Comparison of ENCODE assay signal across 8 cellular contexts in the genomic region with DNA sequence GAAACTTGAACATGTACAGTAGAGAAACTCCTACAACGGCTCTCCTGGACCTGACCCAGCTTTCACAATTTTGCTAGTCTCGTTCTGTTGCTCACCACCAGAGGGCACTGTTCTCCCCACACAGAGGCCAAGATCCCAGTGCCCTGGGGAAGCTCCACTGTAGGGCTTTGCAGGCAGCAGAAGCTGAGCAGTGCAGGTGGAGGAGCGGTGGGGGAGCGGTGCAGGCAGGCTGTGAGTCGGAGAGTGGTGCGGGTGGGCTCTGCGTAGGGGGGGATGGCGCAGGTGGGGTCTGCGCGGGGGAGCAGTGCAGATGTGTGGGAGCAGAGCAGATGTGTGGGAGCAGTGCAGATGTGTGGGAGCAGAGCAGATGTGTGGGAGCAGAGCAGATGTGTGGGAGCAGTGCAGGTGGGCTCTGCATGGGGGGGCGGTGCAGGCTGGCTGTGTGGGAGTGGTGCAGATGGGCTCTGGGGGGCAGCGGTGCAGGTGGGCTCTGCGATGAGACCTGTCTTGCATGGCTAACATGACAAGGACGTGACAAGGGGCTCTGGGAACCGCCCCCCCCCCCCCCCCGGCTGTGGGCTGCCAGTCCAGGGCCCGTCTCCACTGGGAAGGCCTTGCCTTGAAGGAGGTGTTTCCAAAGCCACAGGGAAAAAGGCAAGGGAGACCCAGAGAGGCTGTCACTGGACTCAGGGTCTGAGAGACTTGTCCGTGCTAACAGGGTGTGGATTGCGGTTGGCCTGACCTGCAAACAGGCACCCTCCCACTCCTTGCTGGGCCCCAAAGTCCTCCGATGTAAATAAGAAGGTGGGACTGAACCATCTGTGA. TPM values are rescaled to one million over a fixed set of nuclear protein-coding genes. Genes with fewer than 3 reads are reported as not detected.
DNase-seq lines count a peak whose midpoint lies in the region; ATAC-seq and TF ChIP-seq lines count a peak whose summit lies in the region.

No MANE protein-coding gene starts in this region.

- H3K9me3 Mint-ChIP-seq in activated CD4-positive, alpha-beta T cell treated with anti-CD3 and anti-CD28 coated beads, Interleukin-2, amount 10 ng/mL, durations not matched to agents 24 days and 14 days = no peaks in the 10 kb centered on the region

- peaks cover 45% of the 10 kb centered on the region for H3K27me3 Mint-ChIP-seq in activated CD4-positive, alpha-beta T cell treated with anti-CD3 and anti-CD28 coated beads, Interleukin-2, amount 10 ng/mL, durations not matched to agents 24 days and 14 days

- 37% methylated on average over 20 of the region's 20 CpGs for WGBS in liver

- intact Hi-C loops in activated CD4-positive, alpha-beta T cell treated with anti-CD3 and anti-CD28 coated beads, Interleukin-2, amount 10 ng/mL, durations not matched to agents 24 days and 14 days (cut with micrococcal nuclease) = loop anchor here (1.0 kb wide), 3 partner anchors 24 to 362 kb away; no protein-coding TSS in a partner anchor
- intact Hi-C loops in colonic mucosa (cut with DNase I) = loop anchor here (5.0 kb wide), 1 partner anchor 364 kb away; no protein-coding TSS in a partner anchor

- H3K4me1 ChIP-seq in colonic mucosa (no peaks in the 10 kb centered on the region), liver (ENCODE audit: control insufficient read depth in 4 of 4, insufficient read depth in 4 of 4, low read length in 3 of 4) (peaks cover 0 to 4% (median 2%) of the 10 kb centered on the region in 4 donors)

- peak overlapping the region; percentile 7 for H3K27ac Mint-ChIP-seq in activated CD4-positive, alpha-beta T cell treated with anti-CD3 and anti-CD28 coated beads, Interleukin-2, amount 10 ng/mL, durations not matched to agents 24 days and 14 days

- H3K27me3 ChIP-seq in colonic mucosa (peaks cover 1% of the 10 kb centered on the region), liver (ENCODE audit: control insufficient read depth in 4 of 4, insufficient read depth in 4 of 4, low read length in 3 of 4) (peaks cover 0 to 3% (median 0%) of the 10 kb centered on the region in 4 donors)

- TF ChIP-seq RAD21 in liver (IDR thresholded peaks at IDR 0.05) = peak; percentile 94 to 96

- no peak overlapping the region for H3K9ac ChIP-seq in colonic mucosa (ENCODE audit: low read depth in 2 of 2, low read length in 2 of 2)
- H3K9ac ChIP-seq in liver (ENCODE audit: low read depth in 1 of 2, low read length in 2 of 2) = no peak overlapping the region

- H3K4me3 ChIP-seq in colonic mucosa = no peak overlapping the region
- no peak overlapping the region for H3K4me3 ChIP-seq in liver (ENCODE audit: low read depth in 1 of 3, low read length in 3 of 3)

- peaks cover 7% of the 10 kb centered on the region for H3K4me1 Mint-ChIP-seq in activated CD4-positive, alpha-beta T cell treated with anti-CD3 and anti-CD28 coated beads, Interleukin-2, amount 10 ng/mL, durations not matched to agents 24 days and 14 days

- peaks cover 2% of the 10 kb centered on the region for H3K36me3 Mint-ChIP-seq in activated CD4-positive, alpha-beta T cell treated with anti-CD3 and anti-CD28 coated beads, Interleukin-2, amount 10 ng/mL, durations not matched to agents 24 days and 14 days (ENCODE audit: low read depth)

- H3K9me3 ChIP-seq in colonic mucosa = no peaks in the 10 kb centered on the region
- no peaks in the 10 kb centered on the region for H3K9me3 ChIP-seq in liver (ENCODE audit: control insufficient read depth in 4 of 4, low read length in 3 of 4)

- no peak overlapping the region for H3K4me3 Mint-ChIP-seq in activated CD4-positive, alpha-beta T cell treated with anti-CD3 and anti-CD28 coated beads, Interleukin-2, amount 10 ng/mL, durations not matched to agents 24 days and 14 days

- DNase-seq in AML-193 (lab: John Stamatoyannopoulos, UW) = peak; percentile 72 to 74
- peak; percentile 88 for DNase-seq in GM19238 (ENCODE audit: insufficient read length, low spot score)
- peak; percentile 79 to 93 for DNase-seq in NCI-H526 (lab: John Stamatoyannopoulos, UW)
- DNase-seq in activated CD4-positive, alpha-beta T cell treated with anti-CD3 and anti-CD28 coated beads, Interleukin-2, amount 10 ng/mL, durations not matched to agents 24 days and 14 days = peak; percentile 94
- DNase-seq in colonic mucosa = peak; percentile 86
- DNase-seq in stimulated activated CD4-positive, alpha-beta T cell treated with anti-CD3 and anti-CD28 coated beads, TNF-alpha, amount 100 ng/mL, for 4 hours (ENCODE audit: low read depth in 3 of 3) = peak; percentile 37 to 70 (median 59)

- H3K27ac ChIP-seq in colonic mucosa = no peak overlapping the region
- no peak overlapping the region for H3K27ac ChIP-seq in liver (ENCODE audit: low read depth in 1 of 2, low read length in 2 of 2)

- TF ChIP-seq CTCF in colonic mucosa (IDR thresholded peaks at IDR 0.05) (peak; percentile 78), liver (IDR thresholded peaks at IDR 0.05; ENCODE audit: low read depth, low read length, missing input control) (peak; percentile 89)

- H3K36me3 ChIP-seq in colonic mucosa (no peaks in the 10 kb centered on the region), liver (ENCODE audit: control insufficient read depth in 4 of 4, insufficient read depth in 3 of 4, low read depth in 1 of 4, low read length in 3 of 4) (no peaks in the 10 kb centered on the region)

- peak; percentile 80 for ATAC-seq in HG03439 (IDR thresholded peaks at IDR 0.05; ENCODE audit: unreplicated experiment)

TF ChIP-seq in liver, 16 proteins besides CTCF, POLR2A, EP300 and RAD21:
- TF ChIP-seq FOXA1 (IDR thresholded peaks at IDR 0.05) (no peak), RXRA (IDR thresholded peaks at IDR 0.05) (peak in 1 of 2 donors; percentile 25), YY1 (IDR thresholded peaks at IDR 0.05) (no peak)
- TF ChIP-seq, protein P1, sequence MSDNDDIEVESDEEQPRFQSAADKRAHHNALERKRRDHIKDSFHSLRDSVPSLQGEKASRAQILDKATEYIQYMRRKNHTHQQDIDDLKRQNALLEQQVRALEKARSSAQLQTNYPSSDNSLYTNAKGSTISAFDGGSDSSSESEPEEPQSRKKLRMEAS (IDR thresholded peaks at IDR 0.05) = no peak

RNA-seq across cellular contexts. Expression of gene CYS1, which starts 7.3 kb away (rescaled TPM):
- total RNA-seq in activated CD4-positive, alpha-beta T cell treated with anti-CD3 and anti-CD28 coated beads, Interleukin-2, amount 10 ng/mL, durations not matched to agents 24 days and 14 days = 0.24 and 0.63 TPM in 2 replicates
- total RNA-seq in colonic mucosa (1 to 10 TPM in 1 of 2 donors, under 1 TPM in 1; 0.52 to 2.5 TPM), liver (1 to 10 TPM; 1.3 to 4.1 TPM)
- under 1 TPM; 0.07 to 0.72 TPM for polyA plus RNA-seq in liver

RNA-seq across cellular contexts. Expression of gene KLF11, which starts 29.5 kb away (rescaled TPM):
- total RNA-seq in activated CD4-positive, alpha-beta T cell treated with anti-CD3 and anti-CD28 coated beads, Interleukin-2, amount 10 ng/mL, durations not matched to agents 24 days and 14 days = 7.2 and 8.4 TPM in 2 replicates
- total RNA-seq in colonic mucosa (10 to 100 TPM in 1 of 2 donors, 1 to 10 TPM in 1; 6.6 to 11.2 TPM), liver (10 to 100 TPM; 13.2 to 43.0 TPM)
- polyA plus RNA-seq in liver = 10 to 100 TPM; 10.5 to 15.8 TPM

RNA-seq across cellular contexts. Expression of gene RRM2, which starts 49.7 kb away (rescaled TPM):
- 378 and 383 TPM in 2 replicates for total RNA-seq in activated CD4-positive, alpha-beta T cell treated with anti-CD3 and anti-CD28 coated beads, Interleukin-2, amount 10 ng/mL, durations not matched to agents 24 days and 14 days
- total RNA-seq in colonic mucosa = 100 to 1,000 TPM in 1 of 2 donors, 10 to 100 TPM in 1; 54.3 to 216 TPM
- total RNA-seq in liver = 100 to 1,000 TPM in 1 of 2 donors, 1 to 10 TPM in 1; 4.4 to 124 TPM
- 10 to 100 TPM in 1 of 2 donors, 1 to 10 TPM in 1; 3.9 to 32.7 TPM for polyA plus RNA-seq in liver
